Comparison of ENCODE assay signal across 8 cellular contexts in the genomic region with DNA sequence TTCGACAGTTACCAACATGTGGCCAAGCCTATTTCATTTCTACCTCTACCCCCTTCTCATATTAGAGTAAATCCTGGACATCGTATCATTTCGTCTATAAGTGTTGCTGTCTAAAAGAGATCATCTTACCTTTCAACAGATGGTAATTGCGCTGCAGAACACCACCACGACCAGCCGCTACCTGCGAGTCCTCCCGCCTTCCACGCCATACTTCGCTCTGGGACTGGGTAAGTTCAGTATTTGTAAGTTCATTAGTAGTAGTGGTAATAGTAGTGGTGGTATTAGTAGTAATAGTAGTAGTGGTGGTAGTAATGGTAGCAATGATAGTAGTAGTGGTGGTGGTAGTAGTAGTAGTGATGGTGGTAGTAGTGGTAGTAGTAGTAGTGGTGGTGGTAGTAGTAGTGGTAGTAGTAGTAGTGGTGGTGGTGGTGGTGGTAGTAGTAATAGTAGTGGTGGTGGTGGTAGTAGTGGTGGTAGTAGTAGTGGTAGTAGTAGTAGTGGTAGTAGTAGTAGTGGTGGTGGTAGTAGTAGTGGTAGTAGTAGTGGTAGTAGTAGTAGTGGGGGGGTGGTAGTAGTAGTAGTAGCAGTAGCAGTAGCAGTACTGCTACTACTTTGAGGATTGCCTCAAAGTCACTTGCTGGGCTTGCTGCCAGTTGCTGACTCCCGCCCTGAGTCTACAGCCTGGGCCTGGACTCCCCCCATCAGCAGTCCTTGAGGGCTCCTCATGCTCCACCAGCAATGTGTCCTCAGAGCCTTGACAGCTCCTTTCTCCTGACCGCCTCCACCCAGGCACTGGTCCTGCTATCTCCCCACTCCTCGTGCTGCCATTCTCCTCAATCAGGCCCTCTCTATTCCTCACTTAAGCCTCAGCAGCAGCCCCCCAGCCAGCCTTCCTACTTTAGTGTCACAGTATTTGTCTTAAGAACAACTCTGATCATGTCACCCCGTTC. TPM values are rescaled to one million over a fixed set of nuclear protein-coding genes. Genes with fewer than 3 reads are reported as not detected.
DNase-seq lines count a peak whose midpoint lies in the region; ATAC-seq and TF ChIP-seq lines count a peak whose summit lies in the region.

No MANE protein-coding gene starts in this region.

- H3K4me1 Mint-ChIP-seq in T-helper 1 cell treated with Interleukin-12 subunit alpha and Interleukin-12 subunit beta and Interleukin-4 antibody, amounts not matched to agents 30 μg/mL and 1 μg/mL, for 36 hours (ENCODE audit: low read depth), result no peaks in the 10 kb centered on the region
- peaks cover 0 to 6% of the 10 kb centered on the region in 2 donors for H3K4me1 Mint-ChIP-seq in stimulated activated naive B cell treated with anti-CD40 and anti-IgM and Interleukin-4, amounts not matched to agents 10 μg/mL and 1 μg/mL and 100 μg/mL, for 72 hours

- peaks cover 11% of the 10 kb centered on the region for H3K9me3 Mint-ChIP-seq in T-helper 1 cell treated with Interleukin-12 subunit alpha and Interleukin-12 subunit beta and Interleukin-4 antibody, amounts not matched to agents 30 μg/mL and 1 μg/mL, for 36 hours
- H3K9me3 Mint-ChIP-seq in stimulated activated naive B cell treated with anti-CD40 and anti-IgM and Interleukin-4, amounts not matched to agents 10 μg/mL and 1 μg/mL and 100 μg/mL, for 72 hours, result peaks cover 8 to 14% of the 10 kb centered on the region in 2 donors

- no peaks in the 10 kb centered on the region for H3K27me3 Mint-ChIP-seq in T-helper 1 cell treated with Interleukin-12 subunit alpha and Interleukin-12 subunit beta and Interleukin-4 antibody, amounts not matched to agents 30 μg/mL and 1 μg/mL, for 36 hours (ENCODE audit: low read depth)
- H3K27me3 Mint-ChIP-seq in stimulated activated naive B cell treated with anti-CD40 and anti-IgM and Interleukin-4, amounts not matched to agents 10 μg/mL and 1 μg/mL and 100 μg/mL, for 72 hours, result peaks cover 0 to 4% of the 10 kb centered on the region in 2 donors

- no peak overlapping the region for H3K4me3 ChIP-seq in fibroblast of the aortic adventitia (ENCODE audit: low read depth, low read length)

- peak; percentile 37 for DNase-seq in activated CD4-positive, alpha-beta T cell treated with anti-CD3 and anti-CD28 coated beads for 48 hours
- no peak for DNase-seq in activated CD4-positive, alpha-beta T cell treated with anti-CD3 and anti-CD28 coated beads, Interleukin-2, amount 50 U/mL, for 48 hours
- DNase-seq in fibroblast of the aortic adventitia (ENCODE audit: low read depth) (peak; percentile 31), NCI-H526 treated with DMSO at 0.1 percent for 48 hours (lab: John Stamatoyannopoulos, UW) (no peak)
- peak; percentile 15 for DNase-seq in stimulated activated naive B cell treated with anti-CD40 and anti-IgM and Interleukin-4, amounts not matched to agents 10 μg/mL and 1 μg/mL and 100 μg/mL, for 72 hours

- H3K4me3 Mint-ChIP-seq in T-helper 1 cell treated with Interleukin-12 subunit alpha and Interleukin-12 subunit beta and Interleukin-4 antibody, amounts not matched to agents 30 μg/mL and 1 μg/mL, for 36 hours, result no peak overlapping the region
- H3K4me3 Mint-ChIP-seq in stimulated activated naive B cell treated with anti-CD40 and anti-IgM and Interleukin-4, amounts not matched to agents 10 μg/mL and 1 μg/mL and 100 μg/mL, for 72 hours, result peak overlapping the region in 1 of 2 donors; percentile 57

- H3K36me3 Mint-ChIP-seq in T-helper 1 cell treated with Interleukin-12 subunit alpha and Interleukin-12 subunit beta and Interleukin-4 antibody, amounts not matched to agents 30 μg/mL and 1 μg/mL, for 36 hours (ENCODE audit: low read depth), result peaks cover 5% of the 10 kb centered on the region
- peaks cover 7 to 14% of the 10 kb centered on the region in 2 donors for H3K36me3 Mint-ChIP-seq in stimulated activated naive B cell treated with anti-CD40 and anti-IgM and Interleukin-4, amounts not matched to agents 10 μg/mL and 1 μg/mL and 100 μg/mL, for 72 hours

- TF ChIP-seq CTCF in fibroblast of the aortic adventitia (IDR thresholded peaks at IDR 0.05; ENCODE audit: insufficient read depth, low read length), result no peak

- ATAC-seq in stimulated activated naive B cell treated with anti-CD40 and anti-IgM and Interleukin-4, amounts not matched to agents 10 μg/mL and 1 μg/mL and 100 μg/mL, for 72 hours (replicated peaks), result peak in 1 of 2 donors; percentile 62
- no peak for ATAC-seq in GM18511 (IDR thresholded peaks at IDR 0.05; ENCODE audit: unreplicated experiment)
- no peak for ATAC-seq in HG03135 (IDR thresholded peaks at IDR 0.05; ENCODE audit: unreplicated experiment)

- H3K27ac Mint-ChIP-seq in T-helper 1 cell treated with Interleukin-12 subunit alpha and Interleukin-12 subunit beta and Interleukin-4 antibody, amounts not matched to agents 30 μg/mL and 1 μg/mL, for 36 hours, result peak overlapping the region; percentile 78
- peak overlapping the region; percentile 95 for H3K27ac Mint-ChIP-seq in stimulated activated naive B cell treated with anti-CD40 and anti-IgM and Interleukin-4, amounts not matched to agents 10 μg/mL and 1 μg/mL and 100 μg/mL, for 72 hours

RNA-seq across cellular contexts. Expression of gene DLEC1, which starts 45.3 kb away (rescaled TPM):
- 0.09 and 0.25 TPM in 2 replicates for total RNA-seq in fibroblast of the aortic adventitia (ENCODE audit: low replicate concordance)

RNA-seq across cellular contexts. Expression of gene ACAA1, which starts 52.6 kb away (rescaled TPM):
- 20.6 and 40.9 TPM in 2 replicates for total RNA-seq in fibroblast of the aortic adventitia (ENCODE audit: low replicate concordance)

RNA-seq across cellular contexts. Expression of gene MYD88, which starts 54.2 kb away (rescaled TPM):
- 8.3 and 20.7 TPM in 2 replicates for total RNA-seq in fibroblast of the aortic adventitia (ENCODE audit: low replicate concordance)

RNA-seq across cellular contexts. Expression of gene PLCD1, which starts 54.9 kb away (rescaled TPM):
- total RNA-seq in fibroblast of the aortic adventitia (ENCODE audit: low replicate concordance), result 20.5 and 28.3 TPM in 2 replicates

Comparison
In these comparisons a context has a peak if more than half of its experiments do, and no peak if none do; other contexts are left out.
1. DNase-seq: peak in activated CD4-positive, alpha-beta T cell treated with anti-CD3 and anti-CD28 coated beads for 48 hours (single experiment), fibroblast of the aortic adventitia (single experiment) and stimulated activated naive B cell treated with anti-CD40 and anti-IgM and Interleukin-4, amounts not matched to agents 10 μg/mL and 1 μg/mL and 100 μg/mL, for 72 hours (single experiment); none in activated CD4-positive, alpha-beta T cell treated with anti-CD3 and anti-CD28 coated beads, Interleukin-2, amount 50 U/mL, for 48 hours (0 of 2) and NCI-H526 treated with DMSO at 0.1 percent for 48 hours (single experiment).